8 cellular contexts compared by ENCODE assay signal in the genomic region with DNA sequence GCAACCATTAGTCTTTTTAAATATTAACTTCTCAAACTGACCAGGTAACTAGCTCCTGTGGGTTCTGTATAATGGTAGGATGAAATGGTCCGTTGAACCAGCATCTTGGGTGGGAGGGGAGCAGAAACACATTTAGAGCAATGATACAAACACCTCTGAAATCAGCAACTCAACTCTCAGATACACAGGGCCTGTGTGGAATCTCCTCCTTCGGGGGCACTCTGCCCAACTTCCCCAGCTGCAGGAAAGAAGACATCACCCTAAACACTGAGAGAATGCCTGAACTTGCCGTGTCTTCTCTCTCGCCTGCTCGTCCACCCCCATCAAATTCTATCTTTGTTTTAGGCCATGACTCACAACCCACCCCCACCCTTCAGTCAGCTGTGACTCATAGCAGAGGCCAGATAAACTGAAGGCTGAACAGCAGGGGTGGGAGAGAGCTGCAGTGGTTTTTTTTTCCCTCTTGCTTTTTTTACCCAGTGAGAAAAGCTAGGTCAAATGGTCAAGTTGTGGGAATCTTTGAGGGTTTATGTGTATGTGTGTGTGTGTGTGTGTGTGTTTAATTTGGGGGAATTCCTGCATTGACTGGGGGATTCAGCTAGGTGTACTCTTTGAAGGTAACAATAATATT.
DNase-seq lines count a peak whose midpoint lies in the region; ATAC-seq and TF ChIP-seq lines count a peak whose summit lies in the region.

No MANE protein-coding gene starts in this region.

- no peaks in the 10 kb centered on the region for H3K27me3 ChIP-seq in AG04450 (ENCODE audit: control insufficient read depth, insufficient read depth, low read length)
- H3K27me3 ChIP-seq in stomach: no peaks in the 10 kb centered on the region

- 17 to 23% (median 20%) methylated on average over 5 of the region's 5 CpGs for WGBS in stomach, 5 donors

- no peaks in the 10 kb centered on the region; the same call in 1 of the 2 replicates for H3K9me3 ChIP-seq in AG04450 (ENCODE audit: control insufficient read depth, insufficient read depth, low read length)
- H3K9me3 ChIP-seq in stomach: no peaks in the 10 kb centered on the region

- H3K27ac ChIP-seq in AG04450 (ENCODE audit: low read depth, low read length) (peak overlapping the region; percentile 77), stomach (peak overlapping the region in 3 of 5 donors; percentile 10 to 74 (median 35))

- CTCF ChIA-PET in AG04450 (lab: Charles Lee): interaction anchor here (0.6 to 1.5 kb wide), 9 partner anchors 15 to 739 kb away, joined by 3 to 12 read pairs (median 4); no protein-coding TSS in a partner anchor

- TF ChIP-seq CTCF in AG04450 (IDR thresholded peaks at IDR 0.05; ENCODE audit: low read depth, low read length) (peak; percentile 50), stomach (IDR thresholded peaks at IDR 0.05) (no peak)

- intact Hi-C loops in stomach (cut with DNase I; ENCODE audit: low total_unique reads): no loop called here

- no peak for TF ChIP-seq EP300 in stomach (IDR thresholded peaks at IDR 0.05)

- DNase-seq in AG04450 (ENCODE audit: low read depth, low spot score): peak; percentile 93
- peak; percentile 82 for DNase-seq in HuH-7 (ENCODE audit: low spot score)
- peak in 44 of 58 donors; percentile 4 to 72 (median 36) for DNase-seq in anterior cingulate cortex (lab: John Stamatoyannopoulos, UW)
- DNase-seq in iPS-NIHi11 (ENCODE audit: low spot score): peak; percentile 70
- no peak for DNase-seq in stomach
- no peak for DNase-seq in NCI-H2107 treated with DMSO at 0.1 percent for 48 hours (lab: John Stamatoyannopoulos, UW; ENCODE audit: unreplicated experiment)
- no peak for DNase-seq in NCI-H774 (lab: John Stamatoyannopoulos, UW)

- TF ChIP-seq POLR2A in stomach (IDR thresholded peaks at IDR 0.05): no peak

- peak; percentile 43 for ATAC-seq in GM19452 (IDR thresholded peaks at IDR 0.05; ENCODE audit: unreplicated experiment)

- no peaks in the 10 kb centered on the region for H3K36me3 ChIP-seq in stomach

- H3K4me1 ChIP-seq in stomach: peaks cover 9 to 20% (median 15%) of the 10 kb centered on the region in 4 donors

- POLR2A ChIA-PET in AG04450 (lab: Yijun Ruan, JAX): interaction anchor here (0.6 to 0.9 kb wide), 6 partner anchors 18 to 1674 kb away, joined by 3 to 6 read pairs (median 4); no protein-coding TSS in a partner anchor

- H3K4me3 ChIP-seq in AG04450 (ENCODE audit: low read depth, low read length) (no peak overlapping the region), stomach (no peak overlapping the region)

Comparison
In these comparisons a context has a peak if more than half of its experiments do, and no peak if none do; other contexts are left out.
1. DNase-seq: peak in AG04450 (single experiment), HuH-7 (single experiment), anterior cingulate cortex (44 of 58) and iPS-NIHi11 (single experiment); none in stomach (single experiment), NCI-H2107 treated with DMSO at 0.1 percent for 48 hours (single experiment) and NCI-H774 (single experiment).